ENCODE assay signal across 2 cellular contexts in the genomic region with DNA sequence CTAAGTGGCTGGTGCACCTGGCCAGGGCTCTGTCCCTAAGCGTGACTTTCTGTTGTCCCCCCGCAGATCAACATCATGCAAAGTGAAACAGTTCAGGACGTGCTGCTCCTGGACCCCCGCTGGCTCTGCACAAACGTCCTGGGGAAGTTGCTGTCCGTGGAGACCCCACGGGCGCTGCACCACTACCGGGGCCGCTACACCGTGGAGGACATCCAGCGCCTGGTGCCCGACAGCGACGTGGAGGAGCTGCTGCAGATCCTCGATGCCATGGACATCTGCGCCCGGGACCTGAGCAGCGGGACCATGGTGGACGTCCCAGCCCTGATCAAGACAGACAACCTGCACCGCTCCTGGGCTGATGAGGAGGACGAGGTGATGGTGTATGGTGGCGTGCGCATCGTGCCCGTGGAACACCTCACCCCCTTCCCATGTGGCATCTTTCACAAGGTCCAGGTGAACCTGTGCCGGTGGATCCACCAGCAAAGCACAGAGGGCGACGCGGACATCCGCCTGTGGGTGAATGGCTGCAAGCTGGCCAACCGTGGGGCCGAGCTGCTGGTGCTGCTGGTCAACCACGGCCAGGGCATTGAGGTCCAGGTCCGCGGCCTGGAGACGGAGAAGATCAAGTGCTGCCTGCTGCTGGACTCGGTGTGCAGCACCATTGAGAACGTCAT.
TF ChIP-seq lines count a peak whose summit lies in the region.

No MANE protein-coding gene starts in this region.

TF ChIP-seq in IMR-90, 13 proteins besides CTCF, POLR2A, EP300 and RAD21:
- TF ChIP-seq, protein P1, sequence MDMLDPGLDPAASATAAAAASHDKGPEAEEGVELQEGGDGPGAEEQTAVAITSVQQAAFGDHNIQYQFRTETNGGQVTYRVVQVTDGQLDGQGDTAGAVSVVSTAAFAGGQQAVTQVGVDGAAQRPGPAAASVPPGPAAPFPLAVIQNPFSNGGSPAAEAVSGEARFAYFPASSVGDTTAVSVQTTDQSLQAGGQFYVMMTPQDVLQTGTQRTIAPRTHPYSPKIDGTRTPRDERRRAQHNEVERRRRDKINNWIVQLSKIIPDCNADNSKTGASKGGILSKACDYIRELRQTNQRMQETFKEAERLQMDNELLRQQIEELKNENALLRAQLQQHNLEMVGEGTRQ (IDR thresholded peaks at IDR 0.05; ENCODE audit: low read depth, low read length): no peak
- no peak for TF ChIP-seq NFE2L2 (IDR thresholded peaks at IDR 0.05; ENCODE audit: low read depth, low read length)
- TF ChIP-seq, protein P2, sequence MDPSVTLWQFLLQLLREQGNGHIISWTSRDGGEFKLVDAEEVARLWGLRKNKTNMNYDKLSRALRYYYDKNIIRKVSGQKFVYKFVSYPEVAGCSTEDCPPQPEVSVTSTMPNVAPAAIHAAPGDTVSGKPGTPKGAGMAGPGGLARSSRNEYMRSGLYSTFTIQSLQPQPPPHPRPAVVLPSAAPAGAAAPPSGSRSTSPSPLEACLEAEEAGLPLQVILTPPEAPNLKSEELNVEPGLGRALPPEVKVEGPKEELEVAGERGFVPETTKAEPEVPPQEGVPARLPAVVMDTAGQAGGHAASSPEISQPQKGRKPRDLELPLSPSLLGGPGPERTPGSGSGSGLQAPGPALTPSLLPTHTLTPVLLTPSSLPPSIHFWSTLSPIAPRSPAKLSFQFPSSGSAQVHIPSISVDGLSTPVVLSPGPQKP (IDR thresholded peaks at IDR 0.05; ENCODE audit: borderline replicate concordance, low read depth, low read length): no peak
- TF ChIP-seq MAZ (IDR thresholded peaks at IDR 0.05; ENCODE audit: borderline replicate concordance, low read depth, low read length): no peak
- no peak for TF ChIP-seq BHLHE40 (IDR thresholded peaks at IDR 0.05; ENCODE audit: low read depth, low read length)
TF ChIP-seq in IMR-90: peak in this region for 0.

TF ChIP-seq in H1, 55 proteins besides CTCF, POLR2A, EP300 and RAD21:
- no peak for TF ChIP-seq GABPA (IDR thresholded peaks at IDR 0.05; ENCODE audit: borderline replicate concordance, insufficient read depth, low read length)
- TF ChIP-seq, protein P1 (IDR thresholded peaks at IDR 0.05; ENCODE audit: low read length): no peak
